In the genomic region with DNA sequence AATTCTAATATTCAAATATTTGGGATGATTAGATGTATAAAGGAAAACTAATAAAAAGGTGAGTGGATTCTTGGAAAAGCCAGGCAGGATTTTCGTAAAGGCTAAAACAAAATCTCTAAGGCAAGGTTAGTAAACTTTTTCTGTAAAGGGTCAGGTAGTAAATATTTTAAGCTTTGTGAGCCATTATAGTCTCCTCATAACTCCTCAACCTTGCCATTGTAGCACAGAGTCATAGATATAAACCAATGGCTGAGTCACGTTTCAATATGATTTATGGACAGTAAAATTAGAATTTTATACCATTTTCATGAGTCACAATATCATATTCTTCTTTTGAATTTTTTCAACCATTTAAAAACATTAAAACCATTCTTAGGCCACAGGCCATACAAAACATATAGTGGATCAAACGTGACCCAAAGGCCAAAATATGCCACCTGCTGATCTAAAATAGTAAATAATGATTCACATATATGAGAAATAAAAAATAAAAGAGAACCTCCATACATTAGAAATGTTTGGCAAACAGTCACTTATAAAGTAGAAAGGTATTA, we compare ENCODE assay signal across 34 cellular contexts.
"Had no signal": no experiment of that assay in that cellular context is flagged by ENCODE, and none has a peak within 500 bp of the region (broad histone marks: within the 10 kb centered on the region; RNA-seq: fewer than 3 reads in every experiment).

No MANE protein-coding gene starts in this region.

- H3K27me3 ChIP-seq: MG63 had no signal

- H3K36me3 ChIP-seq: MG63 had no signal

- DNase-seq: Karpas-422, Kasumi-1, MG63, MM.1S, MV-4-11, NCI-H1048, NCI-H1092, NCI-H1092 treated with DMSO at 0.1 percent for 48 hours, NCI-H1105, NCI-H1105 treated with DMSO at 0.1 percent for 48 hours, NCI-H1417, NCI-H1417 treated with DMSO at 0.1 percent for 48 hours, NCI-H1436, NCI-H1436 treated with DMSO at 0.1 percent for 48 hours, NCI-H146, NCI-H1694, NCI-H1694 treated with DMSO at 0.1 percent for 48 hours, NCI-H187, NCI-H187 treated with DMSO at 0.1 percent for 48 hours, NCI-H1930, NCI-H2029, NCI-H2029 treated with DMSO at 0.1 percent for 48 hours, NCI-H2081, NCI-H2081 treated with DMSO at 0.1 percent for 48 hours, NCI-H2107, NCI-H2171, NCI-H2171 treated with DMSO at 0.1 percent for 48 hours, NCI-H2227 treated with DMSO at 0.1 percent for 48 hours, NCI-H226, NCI-H345, NCI-H446, NCI-H446 treated with DMSO at 0.1 percent for 48 hours, NCI-H510A, NCI-H510A treated with DMSO at 0.1 percent for 48 hours had no signal

- H3K4me3 ChIP-seq: MG63 had no signal

- H3K9me3 ChIP-seq: MG63 had no signal
